Comparison of ENCODE assay signal across 31 cellular contexts in the genomic region with DNA sequence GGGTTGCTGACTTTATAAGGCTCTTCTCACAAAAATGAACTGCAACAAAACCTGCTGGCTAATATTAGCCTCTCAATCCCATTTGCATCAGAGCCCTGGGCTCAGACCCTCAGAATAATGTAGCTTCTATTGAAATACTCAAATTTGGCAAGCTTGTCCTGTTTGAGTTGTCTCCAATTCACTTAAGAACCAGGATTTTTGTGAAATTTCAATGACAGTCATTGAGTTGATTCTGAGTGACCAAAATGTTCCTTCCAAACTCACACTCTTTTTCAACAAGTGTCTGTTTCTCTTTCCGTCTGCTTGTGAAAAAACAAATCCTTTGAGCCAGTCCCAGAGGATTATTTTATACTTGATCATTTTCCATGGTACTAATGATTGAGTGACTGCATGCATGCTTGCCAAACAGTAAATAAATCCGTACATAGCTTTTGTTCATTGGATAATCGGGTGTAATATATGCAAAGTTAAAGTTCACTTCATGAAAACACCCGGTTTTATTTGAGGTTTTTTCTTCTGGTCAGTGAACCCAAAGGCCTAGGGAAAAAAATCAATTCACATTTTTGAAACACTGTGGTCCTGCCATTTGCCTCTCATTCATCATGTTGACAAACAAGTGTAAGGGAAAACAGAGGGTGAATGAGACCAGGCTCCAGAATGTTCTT. TPM values are rescaled to one million over a fixed set of nuclear protein-coding genes. Genes with fewer than 3 reads are reported as not detected.
"Had no signal": no experiment of that assay in that cellular context is flagged by ENCODE, and none has a peak within 500 bp of the region (broad histone marks: within the 10 kb centered on the region; RNA-seq: fewer than 3 reads in every experiment).

No MANE protein-coding gene starts in this region.

- H3K9me3 ChIP-seq: colonic mucosa, esophagus squamous epithelium, gastroesophageal sphincter, ovary, prostate gland, right atrium auricular region had no signal

- H3K4me3 ChIP-seq: colonic mucosa, esophagus squamous epithelium, gastroesophageal sphincter, lung, ovary, prostate gland, right atrium auricular region, SK-N-MC had no signal

- DNase-seq: activated CD4-positive, alpha-beta memory T cell treated with anti-CD3 and anti-CD28 coated beads, Interleukin-2, amount 10 ng/mL, durations not matched to agents 7 days and 5 days; activated CD4-positive, alpha-beta T cell treated with anti-CD3 and anti-CD28 coated beads, Interleukin-2, amount 10 ng/mL, durations not matched to agents 7 days and 5 days; activated CD4-positive, CD25-positive, alpha-beta regulatory T cell treated with anti-CD3 and anti-CD28 coated beads, Interleukin-2, amount 50 U/mL, for 72 hours; activated gamma-delta T cell treated with Interleukin-2 at 50 U/mL for 16 hours; activated naive CD4-positive, alpha-beta T cell treated with anti-CD3 and anti-CD28 coated beads, Interleukin-2, amount 50 U/mL, for 16 hours; activated naive CD8-positive, alpha-beta T cell treated with anti-CD3 and anti-CD28 coated beads, Interleukin-2, amount 50 U/mL, for 24 hours; activated T-cell treated with anti-CD3 and anti-CD28 coated beads, Interleukin-2, amount 50 U/mL, for 4 hours; central memory CD4-positive, alpha-beta T cell; colonic mucosa; effector CD8-positive, alpha-beta T cell; esophagus squamous epithelium; immature natural killer cell; naive B cell; ovary; stimulated activated CD4-positive, alpha-beta T cell treated with anti-CD3 and anti-CD28 coated beads, Interleukin-2, amount 100 ng/mL, for 48 hours; stimulated activated naive CD8-positive, alpha-beta T cell treated with anti-CD3 and anti-CD28 coated beads, Interleukin-15, Interleukin-2, amounts not matched to agents 100 U/mL and 50 U/mL, for 24 hours; SW 1271; T1000 had no signal

- H3K4me1 ChIP-seq: colonic mucosa, esophagus squamous epithelium, prostate gland, right atrium auricular region had no signal

- H3K27me3 Mint-ChIP-seq: activated CD4-positive, alpha-beta memory T cell treated with anti-CD3 and anti-CD28 coated beads, Interleukin-2, amount 10 ng/mL, durations not matched to agents 7 days and 5 days had no signal

- H3K9me3 Mint-ChIP-seq: activated CD4-positive, alpha-beta memory T cell treated with anti-CD3 and anti-CD28 coated beads, Interleukin-2, amount 10 ng/mL, durations not matched to agents 7 days and 5 days; activated CD4-positive, alpha-beta T cell treated with anti-CD3 and anti-CD28 coated beads, Interleukin-2, amount 10 ng/mL, durations not matched to agents 7 days and 5 days; activated naive CD8-positive, alpha-beta T cell treated with anti-CD3 and anti-CD28 coated beads, Interleukin-2, amount 50 U/mL, for 24 hours; activated T-cell treated with anti-CD3 and anti-CD28 coated beads, Interleukin-2, amount 50 U/mL, for 4 hours; activated T-helper 17 cell treated with anti-CD3 and anti-CD28 coated beads, Interleukin-2, amount 50 U/mL, for 72 hours; immature natural killer cell; T-helper 1 cell treated with Interleukin-12 subunit alpha and Interleukin-12 subunit beta and Interleukin-4 antibody, amounts not matched to agents 30 μg/mL and 1 μg/mL, for 36 hours had no signal

- H3K36me3 ChIP-seq: colonic mucosa, esophagus squamous epithelium, gastroesophageal sphincter, ovary, prostate gland, right atrium auricular region had no signal

- ATAC-seq: activated naive CD8-positive, alpha-beta T cell treated with anti-CD3 and anti-CD28 coated beads, Interleukin-2, amount 50 U/mL, for 24 hours; activated T-cell treated with anti-CD3 and anti-CD28 coated beads, Interleukin-2, amount 50 U/mL, for 4 hours; activated T-helper 17 cell treated with anti-CD3 and anti-CD28 coated beads, Interleukin-2, amount 50 U/mL, for 72 hours; gastroesophageal sphincter; stimulated activated naive CD8-positive, alpha-beta T cell treated with anti-CD3 and anti-CD28 coated beads, Interleukin-15, Interleukin-2, amounts not matched to agents 100 U/mL and 50 U/mL, for 24 hours had no signal

- H3K4me3 Mint-ChIP-seq: activated CD4-positive, alpha-beta memory T cell treated with anti-CD3 and anti-CD28 coated beads, Interleukin-2, amount 10 ng/mL, durations not matched to agents 7 days and 5 days; activated CD4-positive, alpha-beta T cell treated with anti-CD3 and anti-CD28 coated beads, Interleukin-2, amount 10 ng/mL, durations not matched to agents 7 days and 5 days; activated naive CD8-positive, alpha-beta T cell treated with anti-CD3 and anti-CD28 coated beads, Interleukin-2, amount 50 U/mL, for 24 hours; activated T-cell treated with anti-CD3 and anti-CD28 coated beads, Interleukin-2, amount 50 U/mL, for 4 hours; activated T-helper 17 cell treated with anti-CD3 and anti-CD28 coated beads, Interleukin-2, amount 50 U/mL, for 72 hours; immature natural killer cell; naive B cell; T-helper 1 cell treated with Interleukin-12 subunit alpha and Interleukin-12 subunit beta and Interleukin-4 antibody, amounts not matched to agents 30 μg/mL and 1 μg/mL, for 36 hours; type B pancreatic cell had no signal

- H3K27ac Mint-ChIP-seq: activated CD4-positive, alpha-beta memory T cell treated with anti-CD3 and anti-CD28 coated beads, Interleukin-2, amount 10 ng/mL, durations not matched to agents 7 days and 5 days; activated CD4-positive, alpha-beta T cell treated with anti-CD3 and anti-CD28 coated beads, Interleukin-2, amount 10 ng/mL, durations not matched to agents 7 days and 5 days; activated naive CD8-positive, alpha-beta T cell treated with anti-CD3 and anti-CD28 coated beads, Interleukin-2, amount 50 U/mL, for 24 hours; activated T-helper 17 cell treated with anti-CD3 and anti-CD28 coated beads, Interleukin-2, amount 50 U/mL, for 72 hours; immature natural killer cell; naive B cell; T-helper 1 cell treated with Interleukin-12 subunit alpha and Interleukin-12 subunit beta and Interleukin-4 antibody, amounts not matched to agents 30 μg/mL and 1 μg/mL, for 36 hours; type B pancreatic cell had no signal

- H3K4me1 Mint-ChIP-seq: activated CD4-positive, alpha-beta memory T cell treated with anti-CD3 and anti-CD28 coated beads, Interleukin-2, amount 10 ng/mL, durations not matched to agents 7 days and 5 days; activated CD4-positive, alpha-beta T cell treated with anti-CD3 and anti-CD28 coated beads, Interleukin-2, amount 10 ng/mL, durations not matched to agents 7 days and 5 days; activated naive CD8-positive, alpha-beta T cell treated with anti-CD3 and anti-CD28 coated beads, Interleukin-2, amount 50 U/mL, for 24 hours; activated T-helper 17 cell treated with anti-CD3 and anti-CD28 coated beads, Interleukin-2, amount 50 U/mL, for 72 hours; immature natural killer cell; naive B cell had no signal

- H3K36me3 Mint-ChIP-seq: immature natural killer cell, naive B cell, type B pancreatic cell had no signal

- H3K27me3 ChIP-seq: colonic mucosa, esophagus squamous epithelium, gastroesophageal sphincter, ovary, right atrium auricular region had no signal

- H3K27ac ChIP-seq: colonic mucosa, epithelial cell of prostate, esophagus squamous epithelium, gastroesophageal sphincter, ovary, prostate gland, right atrium auricular region, SK-N-MC had no signal

RNA-seq across cellular contexts. Expression of a gene that starts 16.4 kb away (rescaled TPM):
- total RNA-seq: activated CD4-positive, alpha-beta memory T cell treated with anti-CD3 and anti-CD28 coated beads, Interleukin-2, amount 10 ng/mL, durations not matched to agents 7 days and 5 days; activated CD4-positive, alpha-beta T cell treated with anti-CD3 and anti-CD28 coated beads, Interleukin-2, amount 10 ng/mL, durations not matched to agents 7 days and 5 days; activated T-cell treated with anti-CD3 and anti-CD28 coated beads, Interleukin-2, amount 50 U/mL, for 4 hours; activated T-helper 17 cell treated with anti-CD3 and anti-CD28 coated beads, Interleukin-2, amount 50 U/mL, for 72 hours; colonic mucosa; dermis microvascular lymphatic vessel endothelial cell; esophagus squamous epithelium; left lobe of liver; lung; mesenteric fat pad; prostate gland; right atrium auricular region had no signal
- polyA plus RNA-seq: immature natural killer cell, lung, neural cell had no signal
